In genomic region chr4:86822136-86822535, GRCh38 we compare ENCODE assay signal across 28 cellular contexts. TPM values are rescaled to one million over a fixed set of nuclear protein-coding genes. Genes with fewer than 3 reads are reported as not detected.
"Had no signal": no experiment of that assay in that cellular context is flagged by ENCODE, and none has a peak within 500 bp of the region (broad histone marks: within the 10 kb centered on the region; RNA-seq: fewer than 3 reads in every experiment).

No MANE protein-coding gene starts in this region.

- FAIRE-seq: TTC549 had no signal

- H3K9me3 Mint-ChIP-seq: activated B cell treated with CpG ODN at 0.5 μM for 24 hours; activated CD4-positive, alpha-beta memory T cell treated with anti-CD3 and anti-CD28 coated beads for 36 hours; activated CD4-positive, alpha-beta T cell treated with anti-CD3 and anti-CD28 coated beads, Interleukin-2, amount 10 ng/mL, durations not matched to agents 24 days and 14 days; activated naive CD4-positive, alpha-beta T cell treated with anti-CD3 and anti-CD28 coated beads for 36 hours; activated T-cell treated with anti-CD3 and anti-CD28 coated beads, Interleukin-2, amount 50 U/mL, for 4 hours; T-cell had no signal

- H3K9me3 ChIP-seq: MG63, Peyer's patch had no signal

- H3K36me3 Mint-ChIP-seq: activated CD4-positive, alpha-beta memory T cell treated with anti-CD3 and anti-CD28 coated beads for 36 hours; T-cell had no signal

- H3K27ac ChIP-seq: Peyer's patch had no signal

- H3K4me3 ChIP-seq: MG63, Peyer's patch, SK-N-MC had no signal

- H3K27ac Mint-ChIP-seq: activated B cell treated with CpG ODN at 0.5 μM for 24 hours; activated CD4-positive, alpha-beta memory T cell treated with anti-CD3 and anti-CD28 coated beads for 36 hours; activated CD4-positive, alpha-beta T cell treated with anti-CD3 and anti-CD28 coated beads, Interleukin-2, amount 10 ng/mL, durations not matched to agents 24 days and 14 days; activated naive CD4-positive, alpha-beta T cell treated with anti-CD3 and anti-CD28 coated beads for 36 hours; activated naive CD8-positive, alpha-beta T cell; T-cell had no signal

- H3K4me3 Mint-ChIP-seq: activated B cell treated with CpG ODN at 0.5 μM for 24 hours; activated CD4-positive, alpha-beta memory T cell treated with anti-CD3 and anti-CD28 coated beads for 36 hours; activated CD4-positive, alpha-beta T cell treated with anti-CD3 and anti-CD28 coated beads, Interleukin-2, amount 10 ng/mL, durations not matched to agents 24 days and 14 days; activated naive CD4-positive, alpha-beta T cell treated with anti-CD3 and anti-CD28 coated beads for 36 hours; activated naive CD8-positive, alpha-beta T cell; activated T-cell treated with anti-CD3 and anti-CD28 coated beads, Interleukin-2, amount 50 U/mL, for 4 hours; T-cell had no signal

- H3K27me3 ChIP-seq: MG63, Peyer's patch had no signal

- H3K27me3 Mint-ChIP-seq: activated CD4-positive, alpha-beta memory T cell treated with anti-CD3 and anti-CD28 coated beads for 36 hours; activated CD4-positive, alpha-beta T cell treated with anti-CD3 and anti-CD28 coated beads, Interleukin-2, amount 10 ng/mL, durations not matched to agents 24 days and 14 days; activated naive CD8-positive, alpha-beta T cell had no signal

- DNase-seq: activated B cell treated with CpG ODN at 0.5 μM for 24 hours; activated CD4-positive, alpha-beta memory T cell treated with anti-CD3 and anti-CD28 coated beads for 36 hours; activated CD4-positive, alpha-beta T cell treated with anti-CD3 and anti-CD28 coated beads for 1 hour; activated CD4-positive, alpha-beta T cell treated with anti-CD3 and anti-CD28 coated beads, Interleukin-2, amount 10 ng/mL, durations not matched to agents 24 days and 14 days; activated CD8-positive, alpha-beta memory T cell treated with anti-CD3 and anti-CD28 coated beads for 24 hours; activated gamma-delta T cell; activated naive CD4-positive, alpha-beta T cell treated with anti-CD3 and anti-CD28 coated beads for 36 hours; activated T-cell treated with anti-CD3 and anti-CD28 coated beads, Interleukin-2, amount 50 U/mL, for 4 hours; caudate nucleus; MG63; MV-4-11; NCI-H1092 treated with DMSO at 0.1 percent for 48 hours; NCI-H1417 treated with DMSO at 0.1 percent for 48 hours; NCI-H1694 treated with DMSO at 0.1 percent for 48 hours; NCI-H2029 treated with DMSO at 0.1 percent for 48 hours; NCI-H345; NCI-H510A; NCI-H526 treated with DMSO at 0.1 percent for 48 hours; NCI-H82; OCI-M1; Peyer's patch; SIG-M5; T-cell; T-helper 2 cell; T1000 had no signal

- H3K36me3 ChIP-seq: MG63, Peyer's patch had no signal

- ATAC-seq: activated T-cell treated with anti-CD3 and anti-CD28 coated beads, Interleukin-2, amount 50 U/mL, for 4 hours; T-cell had no signal

- H3K4me1 Mint-ChIP-seq: activated B cell treated with CpG ODN at 0.5 μM for 24 hours; activated CD4-positive, alpha-beta T cell treated with anti-CD3 and anti-CD28 coated beads, Interleukin-2, amount 10 ng/mL, durations not matched to agents 24 days and 14 days; T-cell had no signal

- H3K4me1 ChIP-seq: Peyer's patch had no signal

RNA-seq across cellular contexts. Expression of gene SLC10A6, which starts 27.0 kb away (rescaled TPM):
- total RNA-seq: activated CD4-positive, alpha-beta memory T cell treated with anti-CD3 and anti-CD28 coated beads for 36 hours; activated CD4-positive, alpha-beta T cell treated with anti-CD3 and anti-CD28 coated beads, Interleukin-2, amount 10 ng/mL, durations not matched to agents 24 days and 14 days; activated naive CD4-positive, alpha-beta T cell treated with anti-CD3 and anti-CD28 coated beads for 36 hours; activated T-cell treated with anti-CD3 and anti-CD28 coated beads, Interleukin-2, amount 50 U/mL, for 4 hours; T-cell had no signal
